In genomic region chr18:77101410-77102245, GRCh38 we compare ENCODE assay signal across 8 cellular contexts. TPM values are rescaled to one million over a fixed set of nuclear protein-coding genes. Genes with fewer than 3 reads are reported as not detected.
DNase-seq lines count a peak whose midpoint lies in the region; ATAC-seq and TF ChIP-seq lines count a peak whose summit lies in the region.

No MANE protein-coding gene starts in this region.

- peaks cover 14% of the 10 kb centered on the region for H3K36me3 ChIP-seq in Karpas-422 (ENCODE audit: insufficient read depth, low read length)
- no peaks in the 10 kb centered on the region for H3K36me3 ChIP-seq in ovary

- H3K4me3 ChIP-seq in Karpas-422 (ENCODE audit: low read length) (peak overlapping the region; percentile 42), fibroblast of mammary gland (ENCODE audit: control insufficient read depth, low read depth, low read length) (peak overlapping the region; percentile 24), ovary (no peak overlapping the region)

- no peaks in the 10 kb centered on the region for H3K27me3 Mint-ChIP-seq in activated CD8-positive, alpha-beta T cell treated with anti-CD3 and anti-CD28 coated beads, Interleukin-2, amount 10 ng/mL, durations not matched to agents 7 days and 5 days (ENCODE audit: low read depth)

- no peak for TF ChIP-seq EP300 in ovary (IDR thresholded peaks at IDR 0.05)

- H3K27ac Mint-ChIP-seq in activated CD8-positive, alpha-beta T cell treated with anti-CD3 and anti-CD28 coated beads, Interleukin-2, amount 10 ng/mL, durations not matched to agents 7 days and 5 days: peak overlapping the region; percentile 96

- peak overlapping the region; percentile 71 for H3K4me2 ChIP-seq in Karpas-422 (ENCODE audit: low read depth, low read length, poor library complexity, severe bottlenecking)

- H3K4me1 Mint-ChIP-seq in activated CD8-positive, alpha-beta T cell treated with anti-CD3 and anti-CD28 coated beads, Interleukin-2, amount 10 ng/mL, durations not matched to agents 7 days and 5 days (ENCODE audit: low read depth): peaks cover 93% of the 10 kb centered on the region

- H3K9me3 Mint-ChIP-seq in activated CD8-positive, alpha-beta T cell treated with anti-CD3 and anti-CD28 coated beads, Interleukin-2, amount 10 ng/mL, durations not matched to agents 7 days and 5 days (ENCODE audit: insufficient read depth): peaks cover 5% of the 10 kb centered on the region

- H3K27me3 ChIP-seq in Karpas-422 (ENCODE audit: low read length) (no peaks in the 10 kb centered on the region), ovary (no peaks in the 10 kb centered on the region)

- H2AFZ ChIP-seq in Karpas-422 (ENCODE audit: low read length): no peak overlapping the region; the same call in 1 of the 2 replicates

- H3K79me2 ChIP-seq in Karpas-422 (ENCODE audit: low read length): peaks cover 69% of the 10 kb centered on the region

- TF ChIP-seq POLR2A in ovary (IDR thresholded peaks at IDR 0.05): no peak

- peak overlapping the region; percentile 58 for H3K9ac ChIP-seq in Karpas-422 (ENCODE audit: low read length)

- ATAC-seq in activated CD8-positive, alpha-beta T cell treated with anti-CD3 and anti-CD28 coated beads, Interleukin-2, amount 10 ng/mL, durations not matched to agents 7 days and 5 days: peak; percentile 56

- WGBS in ovary, 3 donors: 12 to 15% (median 15%) methylated on average over 16 of the region's 16 CpGs

- intact Hi-C loops in ovary (cut with DNase I): loop anchor here in 1 of 4 donors (10.0 kb wide), 2 partner anchors 87 to 277 kb away; partner anchors contain the start of gene ZNF236

- TF ChIP-seq CTCF in fibroblast of mammary gland (conservative IDR thresholded peaks at IDR 0.05; ENCODE audit: control insufficient read depth, insufficient read depth, low read depth, low read length) (no peak), ovary (IDR thresholded peaks at IDR 0.05) (no peak)

- CTCF ChIA-PET in activated CD8-positive, alpha-beta T cell treated with anti-CD3 and anti-CD28 coated beads, Interleukin-2, amount 10 ng/mL, durations not matched to agents 7 days and 5 days (lab: Charles Lee): interaction anchor here (0.6 to 2.9 kb wide), 12 partner anchors 14 to 402 kb away, joined by 3 to 22 read pairs (median 6); no protein-coding TSS in a partner anchor

- H3K27ac ChIP-seq in Karpas-422 (ENCODE audit: low read length): peak overlapping the region; percentile 87
- H3K27ac ChIP-seq in ovary: peak overlapping the region; percentile 82 to 84

- H3K36me3 Mint-ChIP-seq in activated CD8-positive, alpha-beta T cell treated with anti-CD3 and anti-CD28 coated beads, Interleukin-2, amount 10 ng/mL, durations not matched to agents 7 days and 5 days (ENCODE audit: low read depth): peaks cover 85% of the 10 kb centered on the region

- H3K9me2 ChIP-seq in Karpas-422 (replicated peaks; ENCODE audit: insufficient read depth, low read length): no peaks in the 10 kb centered on the region

- DNase-seq in GM03348 (ENCODE audit: low spot score) (peak; percentile 91), GOT3 (lab: John Stamatoyannopoulos, UW) (peak; percentile 19), Karpas-422 (peak; percentile 74), fibroblast of mammary gland (ENCODE audit: low read depth) (peak; percentile 98), ovary (peak; percentile 80 to 88 (median 81)), NCI-H748 (lab: John Stamatoyannopoulos, UW; ENCODE audit: unreplicated experiment) (no peak), NCI-H1105 (lab: John Stamatoyannopoulos, UW) (no peak)
- DNase-seq in activated CD8-positive, alpha-beta T cell treated with anti-CD3 and anti-CD28 coated beads, Interleukin-2, amount 10 ng/mL, durations not matched to agents 7 days and 5 days: peak; percentile 48

- H3K9me3 ChIP-seq in Karpas-422 (ENCODE audit: low read length): no peaks in the 10 kb centered on the region
- H3K9me3 ChIP-seq in ovary: no peaks in the 10 kb centered on the region

- POLR2A ChIA-PET in activated CD8-positive, alpha-beta T cell treated with anti-CD3 and anti-CD28 coated beads, Interleukin-2, amount 10 ng/mL, durations not matched to agents 7 days and 5 days (lab: Charles Lee): interaction anchor here (0.7 to 6.9 kb wide), 19 partner anchors 10 to 242 kb away, joined by 3 to 103 read pairs (median 4); partner anchors contain the start of gene MBP

- peak overlapping the region; percentile 71 for H3K4me3 Mint-ChIP-seq in activated CD8-positive, alpha-beta T cell treated with anti-CD3 and anti-CD28 coated beads, Interleukin-2, amount 10 ng/mL, durations not matched to agents 7 days and 5 days

- H3K4me1 ChIP-seq in Karpas-422 (ENCODE audit: low read length) (peaks cover 91% of the 10 kb centered on the region), ovary (ENCODE audit: insufficient read depth) (peaks cover 31% of the 10 kb centered on the region)

- H4K20me1 ChIP-seq in Karpas-422 (ENCODE audit: insufficient read depth, low read depth, low read length): peaks cover 13% of the 10 kb centered on the region; the same call in 1 of the 2 replicates

RNA-seq across cellular contexts. Expression of gene MBP, which starts 31.0 kb away (rescaled TPM):
- 58.3 and 67.8 TPM in 2 replicates for total RNA-seq in Karpas-422 (2014; rRNA removed; shearing (Covaris generic); ENCODE audit: low replicate concordance)
- 10 to 100 TPM; 86.5 to 87.0 TPM for total RNA-seq in activated CD8-positive, alpha-beta T cell treated with anti-CD3 and anti-CD28 coated beads, Interleukin-2, amount 10 ng/mL, durations not matched to agents 7 days and 5 days
- total RNA-seq in ovary: 10 to 100 TPM; 19.9 to 38.2 (median 24.2) TPM
- polyA plus RNA-seq in ovary: 10 to 100 TPM in 1 of 2 donors, 1 to 10 TPM in 1; 7.1 to 21.6 TPM

Comparison
In these comparisons a context has a peak if more than half of its experiments do, and no peak if none do; other contexts are left out.
1. DNase-seq: peak in GM03348 (single experiment), GOT3 (single experiment), Karpas-422 (single experiment), activated CD8-positive, alpha-beta T cell treated with anti-CD3 and anti-CD28 coated beads, Interleukin-2, amount 10 ng/mL, durations not matched to agents 7 days and 5 days (single experiment), fibroblast of mammary gland (single experiment) and ovary (5 of 5); none in NCI-H748 (single experiment) and NCI-H1105 (single experiment).